8 cellular contexts compared by ENCODE assay signal in genomic region chr18:62717059-62717849, GRCh38. TPM values are rescaled to one million over a fixed set of nuclear protein-coding genes. Genes with fewer than 3 reads are reported as not detected.
DNase-seq lines count a peak whose midpoint lies in the region; ATAC-seq and TF ChIP-seq lines count a peak whose summit lies in the region.

No MANE protein-coding gene starts in this region.

- WGBS in esophagus, 2 donors = 2% methylated on average over 23 to 24 of the region's 24 CpGs
- 1 to 3% methylated on average over 15 to 16 of the region's 24 CpGs for WGBS in tibial nerve, 2 donors

- H3K4me3 ChIP-seq in AG04450 (ENCODE audit: low read depth, low read length) (peak overlapping the region; percentile 74), H7 (ENCODE audit: insufficient read depth, low read depth, low read length) (peak overlapping the region; percentile 80), NT2/D1 (ENCODE audit: insufficient read length, low read depth) (peak overlapping the region; percentile 74), esophagus (ENCODE audit: low read depth in 1 of 2, low read length in 2 of 2) (peak overlapping the region; percentile 71 to 90), tibial nerve (peak overlapping the region; percentile 63 to 94 (median 79))

- peak in 1 of 2 donors; percentile 4 for TF ChIP-seq EP300 in tibial nerve (IDR thresholded peaks at IDR 0.05)

- H3K27ac ChIP-seq in AG04450 (ENCODE audit: low read depth, low read length) (no peak overlapping the region), esophagus (ENCODE audit: low read depth in 2 of 2, low read length in 1 of 2) (peak overlapping the region; percentile 97 to 99), tibial nerve (peak overlapping the region; percentile 48 to 99 (median 78))

- POLR2A ChIA-PET in AG04450 (lab: Yijun Ruan, JAX) = interaction anchor here (0.6 kb wide), 2 partner anchors 201 to 299 kb away, joined by 6 to 8 read pairs; no protein-coding TSS in a partner anchor

- no peaks in the 10 kb centered on the region for H3K9me3 ChIP-seq in AG04450 (ENCODE audit: control insufficient read depth, insufficient read depth, low read length)
- H3K9me3 ChIP-seq in NT2/D1 (ENCODE audit: insufficient read depth, low read length) = no peaks in the 10 kb centered on the region
- no peaks in the 10 kb centered on the region for H3K9me3 ChIP-seq in esophagus (ENCODE audit: control insufficient read depth in 2 of 2, insufficient read depth in 1 of 2, low read depth in 1 of 2, low read length in 1 of 2)
- no peaks in the 10 kb centered on the region for H3K9me3 ChIP-seq in tibial nerve

- peak overlapping the region; percentile 9 to 96 (median 82) for H3K27ac Mint-ChIP-seq in naive B cell

- H3K4me1 Mint-ChIP-seq in naive B cell = peaks cover 25 to 39% (median 30%) of the 10 kb centered on the region in 3 donors

- H3K36me3 ChIP-seq in H7 (replicated peaks; ENCODE audit: control insufficient read depth, insufficient read depth, low read length) (no peaks in the 10 kb centered on the region), NT2/D1 (ENCODE audit: insufficient read depth, insufficient read length, low read length) (no peaks in the 10 kb centered on the region), esophagus (ENCODE audit: control insufficient read depth in 2 of 2, insufficient read depth in 2 of 2, low read length in 1 of 2) (no peaks in the 10 kb centered on the region), tibial nerve (no peaks in the 10 kb centered on the region)

- TF ChIP-seq CTCF in AG04450 (IDR thresholded peaks at IDR 0.05; ENCODE audit: low read depth, low read length) (no peak), tibial nerve (IDR thresholded peaks at IDR 0.05) (no peak)

- H3K27me3 ChIP-seq in AG04450 (ENCODE audit: control insufficient read depth, insufficient read depth, low read length) (no peaks in the 10 kb centered on the region), H7 (ENCODE audit: control insufficient read depth, insufficient read depth, low read length) (no peaks in the 10 kb centered on the region; the same call in 1 of the 2 replicates), NT2/D1 (ENCODE audit: insufficient read depth, insufficient read length) (no peaks in the 10 kb centered on the region), esophagus (ENCODE audit: control insufficient read depth in 1 of 2, insufficient read depth in 2 of 2, low read length in 2 of 2) (no peaks in the 10 kb centered on the region), tibial nerve (no peaks in the 10 kb centered on the region)

- peak in 1 of 2 donors; percentile 3 for ATAC-seq in naive B cell (ENCODE audit: low read depth in 2 of 2)
- no peak for ATAC-seq in HG03565 (IDR thresholded peaks at IDR 0.05; ENCODE audit: unreplicated experiment)

- H3K9me3 Mint-ChIP-seq in naive B cell = no peaks in the 10 kb centered on the region

- H3K4me1 ChIP-seq in NT2/D1 (ENCODE audit: insufficient read depth, insufficient read length) (no peaks in the 10 kb centered on the region), esophagus (ENCODE audit: control insufficient read depth in 2 of 2, insufficient read depth in 2 of 2, low read length in 1 of 2) (no peaks in the 10 kb centered on the region), tibial nerve (peaks cover 0 to 56% (median 23%) of the 10 kb centered on the region in 4 donors)

- CTCF ChIA-PET in AG04450 (lab: Charles Lee) = interaction anchor here (0.6 to 4.2 kb wide), 5 partner anchors 54 to 721 kb away, joined by 3 to 92 read pairs (median 3); no protein-coding TSS in a partner anchor

- H3K36me3 Mint-ChIP-seq in naive B cell = no peaks in the 10 kb centered on the region

- TF ChIP-seq POLR2A in tibial nerve (IDR thresholded peaks at IDR 0.05) = no peak

- DNase-seq in AG04450 (ENCODE audit: low read depth, low spot score) (no peak), H7 (no peak), NT2/D1 (ENCODE audit: low read depth, low spot score) (no peak), activated T-cell treated with anti-CD3 and anti-CD28 coated beads for 4 hours (peak; percentile 14), naive B cell (peak; percentile 38), tibial nerve (ENCODE audit: low spot score in 2 of 2) (no peak)

- H3K4me3 Mint-ChIP-seq in naive B cell = peak overlapping the region; percentile 79 to 96 (median 87)

- H3K27me3 Mint-ChIP-seq in naive B cell = no peaks in the 10 kb centered on the region

- H3K9ac ChIP-seq in NT2/D1 (ENCODE audit: insufficient read length, low read depth) = peak overlapping the region; percentile 79

RNA-seq across cellular contexts. Expression of gene PHLPP1, which starts 1.9 kb away (rescaled TPM):
- 4.6 and 5.6 TPM in 2 replicates for polyA plus RNA-seq in AG04450 (2011; rRNA removed)
- polyA minus RNA-seq in AG04450 (2011; rRNA and poly(A)+ RNA removed) = 7.6 and 13.2 TPM in 2 replicates
- total RNA-seq in H7 (2014; rRNA removed; shearing (Covaris generic)) = 23.0 and 29.2 TPM in 2 replicates
- 1 to 10 TPM; 4.3 to 4.5 TPM for polyA plus RNA-seq in esophagus
- polyA plus RNA-seq in naive B cell (ENCODE audit: low read depth in 6 of 6) = 1 to 10 TPM in 2 of 6 donors, under 1 TPM in 4; 0.16 to 1.6 (median 0.59) TPM
- total RNA-seq in tibial nerve = 10 to 100 TPM; 11.4 to 16.1 (median 14.5) TPM

Comparison
In these comparisons a context has a peak if more than half of its experiments do, and no peak if none do; other contexts are left out.
1. DNase-seq: peak in activated T-cell treated with anti-CD3 and anti-CD28 coated beads for 4 hours (single experiment) and naive B cell (single experiment); none in AG04450 (single experiment), H7 (single experiment), NT2/D1 (single experiment) and tibial nerve (0 of 2).
2. Peak in every context shown above with its lines, with median percentiles within 50 percentile points of each other: H3K4me3 ChIP-seq.